In the genomic region with DNA sequence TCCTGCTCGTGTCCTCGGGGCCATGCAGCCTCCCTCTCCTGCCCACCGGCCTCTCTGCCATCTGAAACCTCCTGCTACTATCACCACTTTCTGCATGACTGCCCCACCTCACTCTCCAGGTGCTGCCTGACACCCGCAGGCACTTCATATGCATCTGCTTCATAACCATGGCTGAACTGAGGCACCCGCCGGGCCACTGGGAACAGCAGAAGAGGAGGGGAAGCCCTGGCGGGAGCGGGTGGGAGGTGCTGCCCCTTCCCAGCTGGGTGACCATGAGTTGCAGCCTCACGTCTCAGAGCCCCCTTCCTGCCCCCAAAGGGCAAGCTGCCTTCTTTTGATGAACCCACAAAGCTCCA, we compare ENCODE assay signal across 1 cellular context.
TF ChIP-seq lines count a peak whose summit lies in the region.

No MANE protein-coding gene starts in this region.

TF ChIP-seq in A549, 52 proteins besides CTCF, POLR2A, EP300 and RAD21:
- no peak for TF ChIP-seq ATOH8 (CRISPR knock-in tag; IDR thresholded peaks at IDR 0.05; ENCODE audit: low read depth)
- no peak for TF ChIP-seq RCOR1 (IDR thresholded peaks at IDR 0.05; ENCODE audit: low read depth, low read length)
- TF ChIP-seq ZC3H11A (IDR thresholded peaks at IDR 0.05), result no peak
- no peak for TF ChIP-seq TP53 (CRISPR knock-in tag; IDR thresholded peaks at IDR 0.05)
- TF ChIP-seq, protein P1, sequence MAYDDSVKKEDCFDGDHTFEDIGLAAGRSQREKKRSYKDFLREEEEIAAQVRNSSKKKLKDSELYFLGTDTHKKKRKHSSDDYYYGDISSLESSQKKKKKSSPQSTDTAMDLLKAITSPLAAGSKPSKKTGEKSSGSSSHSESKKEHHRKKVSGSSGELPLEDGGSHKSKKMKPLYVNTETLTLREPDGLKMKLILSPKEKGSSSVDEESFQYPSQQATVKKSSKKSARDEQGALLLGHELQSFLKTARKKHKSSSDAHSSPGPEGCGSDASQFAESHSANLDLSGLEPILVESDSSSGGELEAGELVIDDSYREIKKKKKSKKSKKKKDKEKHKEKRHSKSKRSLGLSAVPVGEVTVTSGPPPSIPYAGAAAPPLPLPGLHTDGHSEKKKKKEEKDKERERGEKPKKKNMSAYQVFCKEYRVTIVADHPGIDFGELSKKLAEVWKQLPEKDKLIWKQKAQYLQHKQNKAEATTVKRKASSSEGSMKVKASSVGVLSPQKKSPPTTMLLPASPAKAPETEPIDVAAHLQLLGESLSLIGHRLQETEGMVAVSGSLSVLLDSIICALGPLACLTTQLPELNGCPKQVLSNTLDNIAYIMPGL (CRISPR knock-in tag; IDR thresholded peaks at IDR 0.05; ENCODE audit: borderline replicate concordance), result no peak
- TF ChIP-seq RNF2 (IDR thresholded peaks at IDR 0.05; ENCODE audit: borderline replicate concordance, low read depth), result no peak
- no peak for TF ChIP-seq ESRRA (IDR thresholded peaks at IDR 0.05; ENCODE audit: borderline replicate concordance, low read length)
- no peak for TF ChIP-seq MYC (IDR thresholded peaks at IDR 0.05; ENCODE audit: borderline replicate concordance, low read length)
- TF ChIP-seq CBX8 (IDR thresholded peaks at IDR 0.05), result no peak
- no peak for TF ChIP-seq SMC3 (IDR thresholded peaks at IDR 0.05)
- no peak for TF ChIP-seq PBX3 (IDR thresholded peaks at IDR 0.05)
- TF ChIP-seq MAFK (IDR thresholded peaks at IDR 0.05; ENCODE audit: partially characterized antibody), result no peak
